Comparison of ENCODE assay signal across 13 cellular contexts in genomic region chr5:84286662-84287061, GRCh38.
DNase-seq lines count a peak whose midpoint lies in the region; TF ChIP-seq lines count a peak whose summit lies in the region.
"Had no signal": no experiment of that assay in that cellular context is flagged by ENCODE, and none has a peak within 500 bp of the region (broad histone marks: within the 10 kb centered on the region; RNA-seq: fewer than 3 reads in every experiment).

No MANE protein-coding gene starts in this region.

- intact Hi-C loops in posterior vena cava (cut with DNase I), result no loop called here

- no peaks in the 10 kb centered on the region for H3K36me3 Mint-ChIP-seq in chondrocyte (ENCODE audit: low read depth)

- no peaks in the 10 kb centered on the region for H3K27me3 Mint-ChIP-seq in chondrocyte (ENCODE audit: low read depth)

- peak overlapping the region; percentile 43 for H3K27ac ChIP-seq in substantia nigra (ENCODE audit: low read depth, low read length, poor library complexity, severe bottlenecking)
- H3K27ac ChIP-seq: GM23248, Peyer's patch had no signal

- H3K4me3 Mint-ChIP-seq in chondrocyte (ENCODE audit: unreplicated experiment), result no peak overlapping the region

- peak overlapping the region; percentile 38 for H3K27ac Mint-ChIP-seq in chondrocyte (ENCODE audit: unreplicated experiment)

- H3K9me3 Mint-ChIP-seq in chondrocyte (ENCODE audit: low read depth), result no peaks in the 10 kb centered on the region

- peaks cover 74% of the 10 kb centered on the region for H3K4me1 Mint-ChIP-seq in chondrocyte (ENCODE audit: low read depth)

- DNase-seq in NCI-H748 (lab: John Stamatoyannopoulos, UW; ENCODE audit: unreplicated experiment) (peak; percentile 3), NCI-H748 treated with DMSO at 0.1 percent for 48 hours (lab: John Stamatoyannopoulos, UW) (no peak), NCI-H69 (lab: John Stamatoyannopoulos, UW) (peak; percentile 93), chondrocyte (ENCODE audit: low spot score) (no peak), substantia nigra (lab: John Stamatoyannopoulos, UW) (peak in 1 of 49 donors; percentile 2), DMS79 (lab: John Stamatoyannopoulos, UW) (no peak), posterior vena cava (ENCODE audit: low spot score) (no peak)
- DNase-seq in activated CD4-positive, alpha-beta T cell treated with anti-CD3 and anti-CD28 coated beads for 4 hours, result no peak
- DNase-seq: GM23248, NCI-H2107, NCI-H510A treated with DMSO at 0.1 percent for 48 hours, Peyer's patch, Right ventricle myocardium superior had no signal

- no peak for TF ChIP-seq CTCF in chondrocyte (IDR thresholded peaks at IDR 0.05)

Comparison
In these comparisons a context has a peak if more than half of its experiments do, and no peak if none do; other contexts are left out.
1. DNase-seq: peak in NCI-H748 (single experiment) and NCI-H69 (single experiment); none in NCI-H748 treated with DMSO at 0.1 percent for 48 hours (single experiment), chondrocyte (single experiment), DMS79 (single experiment), posterior vena cava (single experiment) and activated CD4-positive, alpha-beta T cell treated with anti-CD3 and anti-CD28 coated beads for 4 hours (0 of 2).